In the genomic region with DNA sequence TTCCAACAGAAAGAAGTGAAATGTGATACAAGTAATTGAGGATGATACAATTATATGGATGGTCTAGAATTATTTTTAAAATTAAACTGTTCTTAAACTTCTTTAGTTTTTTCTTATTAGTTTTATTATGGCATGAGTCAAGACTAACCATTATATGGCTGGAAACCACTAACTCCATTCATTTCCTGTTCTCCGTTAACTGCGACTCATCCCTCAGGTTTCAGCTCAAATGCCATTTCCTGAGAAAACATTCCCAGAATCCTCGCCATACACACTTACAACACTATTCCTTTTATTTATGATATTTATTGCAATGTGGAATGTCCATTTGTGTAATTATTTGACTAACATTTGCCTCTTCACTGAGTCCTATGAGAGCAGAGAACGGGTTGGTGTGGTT, we compare ENCODE assay signal across 30 cellular contexts.
DNase-seq lines count a peak whose midpoint lies in the region; FAIRE-seq and TF ChIP-seq lines count a peak whose summit lies in the region.
"Had no signal": no experiment of that assay in that cellular context is flagged by ENCODE, and none has a peak within 500 bp of the region (broad histone marks: within the 10 kb centered on the region; RNA-seq: fewer than 3 reads in every experiment).

No MANE protein-coding gene starts in this region.

- H3K4me1 ChIP-seq in keratinocyte (ENCODE audit: control insufficient read depth, extremely low read depth, insufficient read depth, low read length) = peaks cover 10% of the 10 kb centered on the region
- H3K4me1 ChIP-seq: BLaER1, Peyer's patch, prostate gland, sigmoid colon, SJCRH30, tibial nerve had no signal

- no peaks in the 10 kb centered on the region for H3K36me3 ChIP-seq in keratinocyte (ENCODE audit: control insufficient read depth in 2 of 2, extremely low read depth in 1 of 2, insufficient read depth in 2 of 2, low read length in 2 of 2)
- H3K36me3 ChIP-seq: BLaER1, brain microvascular endothelial cell, neutrophil, Peyer's patch, prostate gland, sigmoid colon, SJCRH30, tibial nerve had no signal

- no peak overlapping the region for H3K27ac ChIP-seq in keratinocyte (ENCODE audit: control insufficient read depth, insufficient read depth, low read length)
- H3K27ac ChIP-seq: BLaER1, brain microvascular endothelial cell, neutrophil, Peyer's patch, prostate gland, sigmoid colon, SJCRH30, tibial nerve had no signal

- no peak overlapping the region for H3K9ac ChIP-seq in keratinocyte (ENCODE audit: control insufficient read depth, extremely low read depth, insufficient read depth, low read length)
- H3K9ac ChIP-seq: BLaER1 had no signal

- DNase-seq in COLO829 (ENCODE audit: low spot score) = peak; percentile 48
- peak; percentile 37 for DNase-seq in M059J (ENCODE audit: low read depth)
- DNase-seq in astrocyte of the spinal cord (ENCODE audit: low read depth, low spot score) = peak; percentile 53
- DNase-seq in keratinocyte (ENCODE audit: low read depth, low spot score) = no peak
- DNase-seq in NCI-H526 treated with DMSO at 0.1 percent for 48 hours (lab: John Stamatoyannopoulos, UW) = no peak
- DNase-seq in NCI-H1930 (lab: John Stamatoyannopoulos, UW) = no peak
- no peak for DNase-seq in NCI-H524 (lab: John Stamatoyannopoulos, UW)
- no peak for DNase-seq in NCI-H345 treated with DMSO at 0.1 percent for 48 hours (lab: John Stamatoyannopoulos, UW; ENCODE audit: unreplicated experiment)
- DNase-seq: activated CD4-positive, alpha-beta T cell treated with anti-CD3 and anti-CD28 coated beads for 48 hours; activated naive CD4-positive, alpha-beta T cell treated with anti-CD3 and anti-CD28 coated beads, Interleukin-2, amount 50 U/mL, for 16 hours; activated T-cell treated with anti-CD3 and anti-CD28 coated beads for 4 hours; brain microvascular endothelial cell; DMS153; KBM-7; midbrain; MM.1S; naive B cell; NCI-H1105 treated with DMSO at 0.1 percent for 48 hours; NCI-H2029; NCI-H748 treated with DMSO at 0.1 percent for 48 hours; Peyer's patch; sigmoid colon; SJCRH30; stimulated activated CD4-positive, alpha-beta T cell treated with anti-CD3 and anti-CD28 coated beads, Interleukin-4, amount 100 ng/mL, for 24 hours had no signal

- TF ChIP-seq CTCF in astrocyte of the spinal cord (IDR thresholded peaks at IDR 0.05; ENCODE audit: low read depth, low read length) (no peak), keratinocyte (optimal IDR thresholded peaks at IDR 0.05 in 1 of 3, IDR thresholded peaks at IDR 0.05 in 1 of 3, conservative IDR thresholded peaks at IDR 0.05 in 1 of 3; ENCODE audit: extremely low read depth in 1 of 3, insufficient read depth in 2 of 3, low read length in 3 of 3) (no peak)

- no peak overlapping the region for H3K4me2 ChIP-seq in keratinocyte (ENCODE audit: control insufficient read depth, extremely low read depth, insufficient read depth, low read depth, low read length)
- H3K4me2 ChIP-seq: BLaER1 had no signal

- H3K4me3 ChIP-seq in astrocyte of the spinal cord (ENCODE audit: low read depth, low read length) = no peak overlapping the region
- H3K4me3 ChIP-seq in keratinocyte (ENCODE audit: control insufficient read depth in 2 of 3, extremely low read depth in 1 of 3, insufficient read depth in 2 of 3, low read depth in 1 of 3, low read length in 3 of 3) = no peak overlapping the region
- H3K4me3 ChIP-seq: BLaER1, Peyer's patch, prostate gland, sigmoid colon, SJCRH30, tibial nerve had no signal

- H3K79me2 ChIP-seq in keratinocyte (ENCODE audit: control insufficient read depth, insufficient read depth, low read length) = no peaks in the 10 kb centered on the region

- no peaks in the 10 kb centered on the region for H3K9me1 ChIP-seq in keratinocyte (ENCODE audit: control insufficient read depth, extremely low read depth, insufficient read depth, low read length)

- no peaks in the 10 kb centered on the region for H3K27me3 ChIP-seq in keratinocyte (ENCODE audit: control insufficient read depth, extremely low read depth, insufficient read depth, low read length)
- H3K27me3 ChIP-seq: BLaER1, brain microvascular endothelial cell, neutrophil, Peyer's patch, sigmoid colon, SJCRH30, tibial nerve had no signal

- peaks cover 3% of the 10 kb centered on the region for H3K9me3 ChIP-seq in keratinocyte (ENCODE audit: control insufficient read depth, low read depth, low read length)
- H3K9me3 ChIP-seq: neutrophil, prostate gland, SJCRH30 had no signal

- dilution Hi-C loops in keratinocyte (cut with MboI; ENCODE audit: extremely low pct_ligation_motif_present, low sequenced_read_pairs) = no loop called here

- H2AFZ ChIP-seq in keratinocyte (ENCODE audit: control insufficient read depth, low read length) = peak overlapping the region; percentile 72

- no peaks in the 10 kb centered on the region for H4K20me1 ChIP-seq in keratinocyte (ENCODE audit: control insufficient read depth, extremely low read depth, insufficient read depth, low read length)
- H4K20me1 ChIP-seq: BLaER1 had no signal

- in situ Hi-C loops in astrocyte of the spinal cord (cut with HindIII; ENCODE audit: low sequenced_read_pairs) = no loop called here

- FAIRE-seq in keratinocyte (lab: Jason Lieb, UNC) = peak; percentile 70
- FAIRE-seq: G401.6, islet of Langerhans had no signal

Comparison
In these comparisons a context has a peak if more than half of its experiments do, and no peak if none do; other contexts are left out.
1. DNase-seq: peak in COLO829 (single experiment), M059J (single experiment) and astrocyte of the spinal cord (single experiment); none in keratinocyte (single experiment), NCI-H526 treated with DMSO at 0.1 percent for 48 hours (single experiment), NCI-H1930 (0 of 2), NCI-H524 (0 of 2) and NCI-H345 treated with DMSO at 0.1 percent for 48 hours (single experiment).